In genomic region chr1:12537906-12538461, GRCh38 we compare ENCODE assay signal across 1 cellular context.
TF ChIP-seq lines count a peak whose summit lies in the region.

No MANE protein-coding gene starts in this region.

TF ChIP-seq in HepG2, 621 proteins besides CTCF, POLR2A, EP300 and RAD21 (continued from another document):
- TF ChIP-seq, protein P1, sequence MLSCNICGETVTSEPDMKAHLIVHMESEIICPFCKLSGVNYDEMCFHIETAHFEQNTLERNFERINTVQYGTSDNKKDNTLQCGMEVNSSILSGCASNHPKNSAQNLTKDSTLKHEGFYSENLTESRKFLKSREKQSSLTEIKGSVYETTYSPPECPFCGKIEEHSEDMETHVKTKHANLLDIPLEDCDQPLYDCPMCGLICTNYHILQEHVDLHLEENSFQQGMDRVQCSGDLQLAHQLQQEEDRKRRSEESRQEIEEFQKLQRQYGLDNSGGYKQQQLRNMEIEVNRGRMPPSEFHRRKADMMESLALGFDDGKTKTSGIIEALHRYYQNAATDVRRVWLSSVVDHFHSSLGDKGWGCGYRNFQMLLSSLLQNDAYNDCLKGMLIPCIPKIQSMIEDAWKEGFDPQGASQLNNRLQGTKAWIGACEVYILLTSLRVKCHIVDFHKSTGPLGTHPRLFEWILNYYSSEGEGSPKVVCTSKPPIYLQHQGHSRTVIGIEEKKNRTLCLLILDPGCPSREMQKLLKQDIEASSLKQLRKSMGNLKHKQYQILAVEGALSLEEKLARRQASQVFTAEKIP (CRISPR knock-in tag; IDR thresholded peaks at IDR 0.05; ENCODE audit: borderline replicate concordance): no peak
- no peak for TF ChIP-seq SP140L (CRISPR knock-in tag; IDR thresholded peaks at IDR 0.05; ENCODE audit: borderline replicate concordance)
- TF ChIP-seq ZNF761 (CRISPR knock-in tag; conservative IDR thresholded peaks at IDR 0.05): no peak
- no peak for TF ChIP-seq SRY (CRISPR knock-in tag; IDR thresholded peaks at IDR 0.05)
- no peak for TF ChIP-seq ZBTB38 (CRISPR knock-in tag; IDR thresholded peaks at IDR 0.05)
- TF ChIP-seq ZFP82 (CRISPR knock-in tag; IDR thresholded peaks at IDR 0.05; ENCODE audit: borderline replicate concordance): no peak
- peak; percentile 69 for TF ChIP-seq HNF4A (CRISPR knock-in tag; IDR thresholded peaks at IDR 0.05)
- TF ChIP-seq SOX6 (IDR thresholded peaks at IDR 0.05): no peak
- TF ChIP-seq SOX6 (CRISPR knock-in tag; IDR thresholded peaks at IDR 0.05): 0 out of 2 replicates have a peak, but pooled peaks have one; percentile 16
- peak; percentile 49 for TF ChIP-seq SALL1 (CRISPR knock-in tag; IDR thresholded peaks at IDR 0.05)
- TF ChIP-seq SNAPC2 (CRISPR knock-in tag; IDR thresholded peaks at IDR 0.05): no peak
- TF ChIP-seq, protein P2, sequence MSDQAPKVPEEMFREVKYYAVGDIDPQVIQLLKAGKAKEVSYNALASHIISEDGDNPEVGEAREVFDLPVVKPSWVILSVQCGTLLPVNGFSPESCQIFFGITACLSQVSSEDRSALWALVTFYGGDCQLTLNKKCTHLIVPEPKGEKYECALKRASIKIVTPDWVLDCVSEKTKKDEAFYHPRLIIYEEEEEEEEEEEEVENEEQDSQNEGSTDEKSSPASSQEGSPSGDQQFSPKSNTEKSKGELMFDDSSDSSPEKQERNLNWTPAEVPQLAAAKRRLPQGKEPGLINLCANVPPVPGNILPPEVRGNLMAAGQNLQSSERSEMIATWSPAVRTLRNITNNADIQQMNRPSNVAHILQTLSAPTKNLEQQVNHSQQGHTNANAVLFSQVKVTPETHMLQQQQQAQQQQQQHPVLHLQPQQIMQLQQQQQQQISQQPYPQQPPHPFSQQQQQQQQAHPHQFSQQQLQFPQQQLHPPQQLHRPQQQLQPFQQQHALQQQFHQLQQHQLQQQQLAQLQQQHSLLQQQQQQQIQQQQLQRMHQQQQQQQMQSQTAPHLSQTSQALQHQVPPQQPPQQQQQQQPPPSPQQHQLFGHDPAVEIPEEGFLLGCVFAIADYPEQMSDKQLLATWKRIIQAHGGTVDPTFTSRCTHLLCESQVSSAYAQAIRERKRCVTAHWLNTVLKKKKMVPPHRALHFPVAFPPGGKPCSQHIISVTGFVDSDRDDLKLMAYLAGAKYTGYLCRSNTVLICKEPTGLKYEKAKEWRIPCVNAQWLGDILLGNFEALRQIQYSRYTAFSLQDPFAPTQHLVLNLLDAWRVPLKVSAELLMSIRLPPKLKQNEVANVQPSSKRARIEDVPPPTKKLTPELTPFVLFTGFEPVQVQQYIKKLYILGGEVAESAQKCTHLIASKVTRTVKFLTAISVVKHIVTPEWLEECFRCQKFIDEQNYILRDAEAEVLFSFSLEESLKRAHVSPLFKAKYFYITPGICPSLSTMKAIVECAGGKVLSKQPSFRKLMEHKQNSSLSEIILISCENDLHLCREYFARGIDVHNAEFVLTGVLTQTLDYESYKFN (CRISPR knock-in tag; conservative IDR thresholded peaks at IDR 0.05): peak; percentile 60
- no peak for TF ChIP-seq ZNF766 (CRISPR knock-in tag; IDR thresholded peaks at IDR 0.05; ENCODE audit: borderline replicate concordance)
- TF ChIP-seq PLRG1 (conservative IDR thresholded peaks at IDR 0.05): no peak
- TF ChIP-seq, protein P3, sequence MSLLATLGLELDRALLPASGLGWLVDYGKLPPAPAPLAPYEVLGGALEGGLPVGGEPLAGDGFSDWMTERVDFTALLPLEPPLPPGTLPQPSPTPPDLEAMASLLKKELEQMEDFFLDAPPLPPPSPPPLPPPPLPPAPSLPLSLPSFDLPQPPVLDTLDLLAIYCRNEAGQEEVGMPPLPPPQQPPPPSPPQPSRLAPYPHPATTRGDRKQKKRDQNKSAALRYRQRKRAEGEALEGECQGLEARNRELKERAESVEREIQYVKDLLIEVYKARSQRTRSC (CRISPR knock-in tag; IDR thresholded peaks at IDR 0.05; ENCODE audit: low read depth): no peak
- no peak for TF ChIP-seq ZZZ3 (CRISPR knock-in tag; IDR thresholded peaks at IDR 0.05; ENCODE audit: borderline replicate concordance)
- TF ChIP-seq, protein P4, sequence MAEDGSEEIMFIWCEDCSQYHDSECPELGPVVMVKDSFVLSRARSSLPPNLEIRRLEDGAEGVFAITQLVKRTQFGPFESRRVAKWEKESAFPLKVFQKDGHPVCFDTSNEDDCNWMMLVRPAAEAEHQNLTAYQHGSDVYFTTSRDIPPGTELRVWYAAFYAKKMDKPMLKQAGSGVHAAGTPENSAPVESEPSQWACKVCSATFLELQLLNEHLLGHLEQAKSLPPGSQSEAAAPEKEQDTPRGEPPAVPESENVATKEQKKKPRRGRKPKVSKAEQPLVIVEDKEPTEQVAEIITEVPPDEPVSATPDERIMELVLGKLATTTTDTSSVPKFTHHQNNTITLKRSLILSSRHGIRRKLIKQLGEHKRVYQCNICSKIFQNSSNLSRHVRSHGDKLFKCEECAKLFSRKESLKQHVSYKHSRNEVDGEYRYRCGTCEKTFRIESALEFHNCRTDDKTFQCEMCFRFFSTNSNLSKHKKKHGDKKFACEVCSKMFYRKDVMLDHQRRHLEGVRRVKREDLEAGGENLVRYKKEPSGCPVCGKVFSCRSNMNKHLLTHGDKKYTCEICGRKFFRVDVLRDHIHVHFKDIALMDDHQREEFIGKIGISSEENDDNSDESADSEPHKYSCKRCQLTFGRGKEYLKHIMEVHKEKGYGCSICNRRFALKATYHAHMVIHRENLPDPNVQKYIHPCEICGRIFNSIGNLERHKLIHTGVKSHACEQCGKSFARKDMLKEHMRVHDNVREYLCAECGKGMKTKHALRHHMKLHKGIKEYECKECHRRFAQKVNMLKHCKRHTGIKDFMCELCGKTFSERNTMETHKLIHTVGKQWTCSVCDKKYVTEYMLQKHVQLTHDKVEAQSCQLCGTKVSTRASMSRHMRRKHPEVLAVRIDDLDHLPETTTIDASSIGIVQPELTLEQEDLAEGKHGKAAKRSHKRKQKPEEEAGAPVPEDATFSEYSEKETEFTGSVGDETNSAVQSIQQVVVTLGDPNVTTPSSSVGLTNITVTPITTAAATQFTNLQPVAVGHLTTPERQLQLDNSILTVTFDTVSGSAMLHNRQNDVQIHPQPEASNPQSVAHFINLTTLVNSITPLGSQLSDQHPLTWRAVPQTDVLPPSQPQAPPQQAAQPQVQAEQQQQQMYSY (CRISPR knock-in tag; IDR thresholded peaks at IDR 0.05): no peak
- TF ChIP-seq U2AF2 (IDR thresholded peaks at IDR 0.05; ENCODE audit: low read depth, low read length): no peak
- no peak for TF ChIP-seq MYC (CRISPR knock-in tag; IDR thresholded peaks at IDR 0.05; ENCODE audit: borderline replicate concordance)
- TF ChIP-seq ZNF263 (CRISPR knock-in tag; IDR thresholded peaks at IDR 0.05): no peak
- TF ChIP-seq ZNF570 (CRISPR knock-in tag; IDR thresholded peaks at IDR 0.05; ENCODE audit: borderline replicate concordance): no peak
- peak; percentile 20; the same call in 1 of the 2 replicates for TF ChIP-seq NCOR1 (IDR thresholded peaks at IDR 0.05; ENCODE audit: borderline replicate concordance, low read length)
- no peak for TF ChIP-seq ZNF431 (CRISPR knock-in tag; IDR thresholded peaks at IDR 0.05; ENCODE audit: borderline replicate concordance, low read depth)
- no peak for TF ChIP-seq ZNF18 (CRISPR knock-in tag; IDR thresholded peaks at IDR 0.05; ENCODE audit: insufficient replicate concordance)
- TF ChIP-seq ZBTB39 (CRISPR knock-in tag; IDR thresholded peaks at IDR 0.05): no peak
- no peak; the same call in 1 of the 2 replicates for TF ChIP-seq HDAC1 (CRISPR knock-in tag; IDR thresholded peaks at IDR 0.05)
